In the genomic region with DNA sequence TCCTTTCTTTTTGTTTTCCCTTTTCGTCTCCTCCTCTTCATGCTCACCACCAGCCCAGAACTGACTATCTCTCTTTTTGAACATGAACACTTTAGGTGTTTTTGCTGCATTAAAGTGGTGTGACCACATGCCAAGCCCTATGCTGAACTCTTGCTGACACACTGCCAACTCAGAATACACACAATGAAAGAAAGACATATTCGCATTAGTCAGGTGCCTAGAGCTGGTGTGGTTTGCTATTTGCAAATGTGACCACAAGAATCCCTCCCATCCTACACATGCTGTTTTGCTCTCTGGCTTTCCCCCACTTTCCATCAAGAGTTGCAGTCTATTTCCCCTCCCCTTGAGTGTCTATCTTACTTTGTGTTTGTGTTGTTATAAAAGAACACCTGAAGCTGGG, we compare ENCODE assay signal across 1 cellular context.
A peak's percentile ranks its signal among the peaks of the same experiment; 100 is the strongest.
TF ChIP-seq lines count a peak whose summit lies in the region.

No MANE protein-coding gene starts in this region.

TF ChIP-seq in GM12878, 131 proteins besides CTCF, POLR2A, EP300 and RAD21 (continued from another document):
- peak; percentile 58 to 86; a peak in 3 of 4 replicates for TF ChIP-seq BHLHE40 (IDR thresholded peaks at IDR 0.05; ENCODE audit: borderline replicate concordance in 1 of 2, low read depth in 2 of 2, low read length in 1 of 2)
- TF ChIP-seq, protein P1, sequence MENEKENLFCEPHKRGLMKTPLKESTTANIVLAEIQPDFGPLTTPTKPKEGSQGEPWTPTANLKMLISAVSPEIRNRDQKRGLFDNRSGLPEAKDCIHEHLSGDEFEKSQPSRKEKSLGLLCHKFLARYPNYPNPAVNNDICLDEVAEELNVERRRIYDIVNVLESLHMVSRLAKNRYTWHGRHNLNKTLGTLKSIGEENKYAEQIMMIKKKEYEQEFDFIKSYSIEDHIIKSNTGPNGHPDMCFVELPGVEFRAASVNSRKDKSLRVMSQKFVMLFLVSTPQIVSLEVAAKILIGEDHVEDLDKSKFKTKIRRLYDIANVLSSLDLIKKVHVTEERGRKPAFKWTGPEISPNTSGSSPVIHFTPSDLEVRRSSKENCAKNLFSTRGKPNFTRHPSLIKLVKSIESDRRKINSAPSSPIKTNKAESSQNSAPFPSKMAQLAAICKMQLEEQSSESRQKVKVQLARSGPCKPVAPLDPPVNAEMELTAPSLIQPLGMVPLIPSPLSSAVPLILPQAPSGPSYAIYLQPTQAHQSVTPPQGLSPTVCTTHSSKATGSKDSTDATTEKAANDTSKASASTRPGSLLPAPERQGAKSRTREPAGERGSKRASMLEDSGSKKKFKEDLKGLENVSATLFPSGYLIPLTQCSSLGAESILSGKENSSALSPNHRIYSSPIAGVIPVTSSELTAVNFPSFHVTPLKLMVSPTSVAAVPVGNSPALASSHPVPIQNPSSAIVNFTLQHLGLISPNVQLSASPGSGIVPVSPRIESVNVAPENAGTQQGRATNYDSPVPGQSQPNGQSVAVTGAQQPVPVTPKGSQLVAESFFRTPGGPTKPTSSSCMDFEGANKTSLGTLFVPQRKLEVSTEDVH (IDR thresholded peaks at IDR 0.05; ENCODE audit: low read depth, partially characterized antibody): no peak
- TF ChIP-seq NFYA (IDR thresholded peaks at IDR 0.05; ENCODE audit: borderline replicate concordance, low read depth, low read length): no peak
- peak; percentile 86 for TF ChIP-seq RUNX3 (IDR thresholded peaks at IDR 0.05; ENCODE audit: low read length)
- TF ChIP-seq ATF7 (IDR thresholded peaks at IDR 0.05; ENCODE audit: low read depth): no peak
- TF ChIP-seq SMARCA5 (IDR thresholded peaks at IDR 0.05): no peak
